8 cellular contexts compared by ENCODE assay signal in the genomic region with DNA sequence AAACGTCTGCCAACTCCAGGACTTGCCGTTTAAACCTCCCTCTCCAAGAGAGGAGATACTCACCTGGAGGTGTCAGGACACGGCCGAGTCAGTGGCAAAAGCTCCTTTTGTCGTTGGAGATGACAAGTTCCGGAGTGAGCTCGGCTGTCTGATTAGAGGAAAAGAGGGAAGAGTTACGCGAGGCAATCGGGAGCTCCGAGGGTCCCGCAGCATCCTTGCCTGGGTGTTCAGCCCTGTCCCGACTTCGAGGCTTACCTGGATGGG. TPM values are rescaled to one million over a fixed set of nuclear protein-coding genes. Genes with fewer than 3 reads are reported as not detected.
DNase-seq lines count a peak whose midpoint lies in the region; ATAC-seq and TF ChIP-seq lines count a peak whose summit lies in the region.

No MANE protein-coding gene starts in this region.

- H2AFZ ChIP-seq in trophoblast cell (ENCODE audit: insufficient read depth, low read length, poor library complexity), result peak overlapping the region; percentile 1

- H3K23ac ChIP-seq in trophoblast cell (ENCODE audit: low read length), result no peak overlapping the region

- H3K79me1 ChIP-seq in trophoblast cell (ENCODE audit: low read length), result peaks cover 75% of the 10 kb centered on the region

- peak overlapping the region; percentile 78 for H4K8ac ChIP-seq in trophoblast cell (ENCODE audit: low read depth, low read length)

- peak overlapping the region; percentile 88 for H3K27ac ChIP-seq in Panc1 (ENCODE audit: low read length)
- peak overlapping the region; percentile 77 for H3K27ac ChIP-seq in trophoblast cell (ENCODE audit: low read depth, low read length)

- H3K9me3 ChIP-seq in ES-I3 (ENCODE audit: control insufficient read depth, insufficient read depth, low read length), result no peaks in the 10 kb centered on the region
- H3K9me3 ChIP-seq in Panc1 (ENCODE audit: control insufficient read depth, insufficient read depth, low read depth, low read length), result no peaks in the 10 kb centered on the region
- no peaks in the 10 kb centered on the region for H3K9me3 ChIP-seq in trophoblast cell (ENCODE audit: insufficient read depth, low read depth, low read length)

- WGBS in trophoblast cell (ENCODE audit: extremely low coverage, insufficient coverage, insufficient read length), result no CpG with 5 or more reads among the region's 14 CpGs

- CTCF ChIA-PET in Panc1 (lab: Charles Lee), result no interaction called here

- H4K12ac ChIP-seq in trophoblast cell (ENCODE audit: low read depth, low read length), result no peak overlapping the region

- ATAC-seq in Panc1, result no peak

- intact Hi-C loops in Panc1 (cut with micrococcal nuclease; ENCODE audit: unreplicated experiment), result no loop called here

- no peaks in the 10 kb centered on the region for H3K27me3 ChIP-seq in Panc1 (ENCODE audit: control insufficient read depth, insufficient read depth, low read length)
- H3K27me3 ChIP-seq in trophoblast cell (ENCODE audit: insufficient read depth, low read length), result no peaks in the 10 kb centered on the region

- H3K36me3 ChIP-seq in ES-I3 (ENCODE audit: insufficient read depth, low read length) (no peaks in the 10 kb centered on the region), Panc1 (ENCODE audit: control insufficient read depth, insufficient read depth, low read length) (peaks cover 6% of the 10 kb centered on the region; the same call in 1 of the 2 replicates), trophoblast cell (ENCODE audit: control insufficient read depth in 1 of 2, insufficient read depth in 2 of 2, low read length in 2 of 2) (peaks cover 11 to 12% of the 10 kb centered on the region in 2 experiments)

- DNase-seq in Panc1 (ENCODE audit: low read depth, low spot score) (no peak), epithelial cell of esophagus (ENCODE audit: low read depth) (no peak), trophoblast cell (no peak), anterior cingulate cortex (lab: John Stamatoyannopoulos, UW) (no peak), occipital lobe (lab: John Stamatoyannopoulos, UW) (no peak), NCI-H446 (lab: John Stamatoyannopoulos, UW) (no peak), C1 segment of cervical spinal cord (lab: John Stamatoyannopoulos, UW) (no peak)

- peak overlapping the region; percentile 89 for H3K18ac ChIP-seq in trophoblast cell (ENCODE audit: low read length)

- BruUV-seq in Panc1 (replicated peaks; lab: Mats Ljungman, UMichigan), result no TSS peak

- H4K91ac ChIP-seq in trophoblast cell (ENCODE audit: low read depth, low read length), result peak overlapping the region; percentile 84

- in situ Hi-C loops in Panc1 (cut with HindIII; ENCODE audit: low pct_unique_long_range_greater_than_20kb, low sequenced_read_pairs), result no loop called here

- H3K79me2 ChIP-seq in trophoblast cell (ENCODE audit: control insufficient read depth, insufficient read depth, low read length, poor library complexity), result peaks cover 26% of the 10 kb centered on the region

- H3K4me2 ChIP-seq in trophoblast cell (ENCODE audit: low read length), result peak overlapping the region; percentile 63

- H2BK5ac ChIP-seq in trophoblast cell (ENCODE audit: low read depth, low read length, poor library complexity), result peak overlapping the region; percentile 90

- H3K4me1 ChIP-seq in ES-I3 (ENCODE audit: insufficient read depth, low read length) (peaks cover 30% of the 10 kb centered on the region), Panc1 (ENCODE audit: control insufficient read depth, insufficient read depth, low read length) (peaks cover 68% of the 10 kb centered on the region), trophoblast cell (ENCODE audit: control insufficient read depth in 1 of 2, insufficient read depth in 2 of 2, low read length in 2 of 2) (peaks cover 37 to 44% of the 10 kb centered on the region in 2 experiments)

- peak overlapping the region; percentile 23 for H2BK12ac ChIP-seq in trophoblast cell (ENCODE audit: low read length)

- POLR2A ChIA-PET in Panc1 (lab: Charles Lee), result interaction anchor here (0.5 kb wide), 1 partner anchor 12 kb away, joined by 4 read pairs; no protein-coding TSS in a partner anchor

- peak overlapping the region; percentile 55 for H2BK120ac ChIP-seq in trophoblast cell (ENCODE audit: insufficient read depth, low read length, poor library complexity)

- H3K9ac ChIP-seq in ES-I3 (ENCODE audit: low read depth, low read length) (peak overlapping the region; percentile 71), trophoblast cell (ENCODE audit: low read length) (peak overlapping the region; percentile 90)

- peak overlapping the region; percentile 86 for H3K14ac ChIP-seq in trophoblast cell (ENCODE audit: low read length)

- peak overlapping the region; percentile 94 to 98 for H3K4me3 ChIP-seq in Panc1 (ENCODE audit: low read depth in 2 of 2, low read length in 2 of 2)
- peak overlapping the region; percentile 100 for H3K4me3 ChIP-seq in epithelial cell of esophagus (ENCODE audit: low read length)
- H3K4me3 ChIP-seq in trophoblast cell (ENCODE audit: low read depth, low read length), result peak overlapping the region; percentile 82

- TF ChIP-seq CTCF in Panc1 (IDR thresholded peaks at IDR 0.05) (no peak), epithelial cell of esophagus (IDR thresholded peaks at IDR 0.05; ENCODE audit: insufficient read depth, low read depth, low read length, missing control alignments) (no peak)

- no peak overlapping the region for H2AK5ac ChIP-seq in trophoblast cell (ENCODE audit: low read length)

- H3K4ac ChIP-seq in trophoblast cell (ENCODE audit: low read depth, low read length), result peak overlapping the region; percentile 71

RNA-seq across cellular contexts. Expression of a gene that starts 0.5 kb away (rescaled TPM):
- 39.6 TPM for total RNA-seq in Panc1 (2021; ENCODE audit: unreplicated experiment)
- 46.3 TPM for polyA plus RNA-seq in Panc1 (2012; ENCODE audit: insufficient read length)
- 335 and 340 TPM in 2 replicates for polyA plus RNA-seq in trophoblast cell (2013)
- total RNA-seq in occipital lobe, result 30.3 TPM

RNA-seq across cellular contexts. Expression of a gene that starts 27.8 kb away (rescaled TPM):
- total RNA-seq in Panc1 (2021; ENCODE audit: unreplicated experiment) (9.5 TPM), occipital lobe (0.78 TPM)
- polyA plus RNA-seq in Panc1 (2012; ENCODE audit: insufficient read length), result 3.1 TPM
- polyA plus RNA-seq in trophoblast cell (2013), result 1.2 and 1.3 TPM in 2 replicates
